1 cellular context compared by ENCODE assay signal in the genomic region with DNA sequence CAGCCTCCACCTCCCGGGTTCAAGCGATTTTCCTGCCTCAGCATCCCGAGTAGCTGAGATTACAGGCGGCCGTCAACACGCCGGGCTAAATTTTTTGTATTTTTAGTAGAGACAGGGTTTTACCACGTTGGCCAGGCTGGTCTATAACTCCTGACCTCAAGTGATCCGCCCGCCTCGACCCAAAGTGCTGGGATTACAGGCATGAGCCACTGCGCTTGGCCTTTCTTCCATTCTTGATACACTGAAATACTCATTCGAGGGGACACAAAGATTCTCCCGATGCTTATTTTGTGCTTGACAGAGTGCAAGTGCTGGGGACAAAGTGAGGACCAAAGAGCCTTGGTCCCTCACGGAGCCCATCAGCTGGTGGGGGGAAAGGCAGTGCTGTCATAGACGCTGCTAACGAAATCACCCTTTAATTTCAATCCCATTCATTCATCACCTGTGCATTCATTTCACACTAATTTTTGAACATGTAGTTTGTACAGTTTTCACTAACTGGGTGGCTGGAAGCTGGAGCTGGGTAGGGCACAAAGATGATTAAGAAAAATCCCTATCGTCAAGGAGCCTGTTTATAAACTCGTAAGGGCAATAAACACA.
TF ChIP-seq lines count a peak whose summit lies in the region.

No MANE protein-coding gene starts in this region.

TF ChIP-seq in HepG2, 621 proteins besides CTCF, POLR2A, EP300 and RAD21 (continued from another document):
- peak; percentile 71; the same call in 1 of the 2 replicates for TF ChIP-seq CBX2 (IDR thresholded peaks at IDR 0.05; ENCODE audit: low read depth, low read length)
- no peak for TF ChIP-seq CBX2 (CRISPR knock-in tag; IDR thresholded peaks at IDR 0.05; ENCODE audit: low read depth)
- no peak for TF ChIP-seq MTF1 (CRISPR knock-in tag; IDR thresholded peaks at IDR 0.05)
